Comparison of ENCODE assay signal across 25 cellular contexts in genomic region chr15:67935244-67935643, GRCh38.
"Had no signal": no experiment of that assay in that cellular context is flagged by ENCODE, and none has a peak within 500 bp of the region (broad histone marks: within the 10 kb centered on the region; RNA-seq: fewer than 3 reads in every experiment).

No MANE protein-coding gene starts in this region.

- H3K4me1 ChIP-seq: adrenal gland, colonic mucosa, upper lobe of right lung had no signal

- ATAC-seq: effector memory CD8-positive, alpha-beta T cell; esophagus mucosa; left colon; naive thymus-derived CD8-positive, alpha-beta T cell; upper lobe of right lung had no signal

- H3K4me3 Mint-ChIP-seq: activated naive CD8-positive, alpha-beta T cell; activated T-cell treated with anti-CD3 and anti-CD28 coated beads, Interleukin-2, amount 50 U/mL, for 24 hours; central memory CD8-positive, alpha-beta T cell; effector memory CD8-positive, alpha-beta T cell; naive thymus-derived CD8-positive, alpha-beta T cell; neural progenitor cell had no signal

- H3K4me3 ChIP-seq: adrenal gland, colonic mucosa, dorsolateral prefrontal cortex, neural progenitor cell, thoracic aorta, upper lobe of right lung had no signal

- H3K36me3 Mint-ChIP-seq: activated naive CD8-positive, alpha-beta T cell; naive thymus-derived CD8-positive, alpha-beta T cell; neural progenitor cell had no signal

- H3K27me3 ChIP-seq: adrenal gland, colonic mucosa, dorsolateral prefrontal cortex, neural progenitor cell, upper lobe of right lung had no signal

- H3K9ac ChIP-seq: neural progenitor cell had no signal

- H3K9me3 ChIP-seq: adrenal gland, colonic mucosa, thoracic aorta, upper lobe of right lung had no signal

- H2AFZ ChIP-seq: neural progenitor cell had no signal

- FAIRE-seq: astrocyte, endothelial cell of umbilical vein, frontal cortex had no signal

- H3K4me1 Mint-ChIP-seq: central memory CD8-positive, alpha-beta T cell had no signal

- H3K36me3 ChIP-seq: adrenal gland, colonic mucosa, neural progenitor cell, thoracic aorta, upper lobe of right lung had no signal

- H3K27ac ChIP-seq: adrenal gland, colonic mucosa, dorsolateral prefrontal cortex, neural progenitor cell, thoracic aorta, upper lobe of right lung, VCaP had no signal

- H3K27me3 Mint-ChIP-seq: activated naive CD8-positive, alpha-beta T cell; naive thymus-derived CD8-positive, alpha-beta T cell had no signal

- H3K4me2 ChIP-seq: neural progenitor cell had no signal

- H3K27ac Mint-ChIP-seq: activated naive CD8-positive, alpha-beta T cell; activated T-cell treated with anti-CD3 and anti-CD28 coated beads, Interleukin-2, amount 50 U/mL, for 24 hours; activated T-helper 2 cell treated with anti-CD3 and anti-CD28 coated beads, Interferon-gamma antibody, Interleukin-2, Interleukin-4, amounts not matched to agents 10 μg/mL and 5 μg/mL and 100 μg/mL, durations not matched to agents 14 hours and 24 hours and 36 hours; effector memory CD8-positive, alpha-beta T cell; naive thymus-derived CD8-positive, alpha-beta T cell; neural progenitor cell had no signal

- H3K9me3 Mint-ChIP-seq: activated T-cell treated with anti-CD3 and anti-CD28 coated beads, Interleukin-2, amount 50 U/mL, for 24 hours; activated T-helper 2 cell treated with anti-CD3 and anti-CD28 coated beads, Interferon-gamma antibody, Interleukin-2, Interleukin-4, amounts not matched to agents 10 μg/mL and 5 μg/mL and 100 μg/mL, durations not matched to agents 14 hours and 24 hours and 36 hours; central memory CD8-positive, alpha-beta T cell; effector memory CD8-positive, alpha-beta T cell had no signal

- DNase-seq: activated CD8-positive, alpha-beta memory T cell treated with anti-CD3 and anti-CD28 coated beads for 24 hours; activated CD8-positive, alpha-beta memory T cell treated with anti-CD3 and anti-CD28 coated beads, Interleukin-2, amount 50 U/mL, for 4 hours; activated naive CD4-positive, alpha-beta T cell; activated T-cell treated with anti-CD3 and anti-CD28 coated beads, Interleukin-2, amount 50 U/mL, for 24 hours; adrenal gland; colonic mucosa; dorsolateral prefrontal cortex; effector memory CD8-positive, alpha-beta T cell; islet precursor cell; left colon; naive thymus-derived CD8-positive, alpha-beta T cell; posterior cingulate gyrus; stimulated activated CD4-positive, alpha-beta T cell treated with anti-CD3 and anti-CD28 coated beads, Interleukin-4, amount 100 ng/mL, for 24 hours; stimulated activated naive CD4-positive, alpha-beta T cell treated with Interleukin-2 at 50 U/mL for 16 hours; upper lobe of right lung had no signal
